ENCODE assay signal across 8 cellular contexts in the genomic region with DNA sequence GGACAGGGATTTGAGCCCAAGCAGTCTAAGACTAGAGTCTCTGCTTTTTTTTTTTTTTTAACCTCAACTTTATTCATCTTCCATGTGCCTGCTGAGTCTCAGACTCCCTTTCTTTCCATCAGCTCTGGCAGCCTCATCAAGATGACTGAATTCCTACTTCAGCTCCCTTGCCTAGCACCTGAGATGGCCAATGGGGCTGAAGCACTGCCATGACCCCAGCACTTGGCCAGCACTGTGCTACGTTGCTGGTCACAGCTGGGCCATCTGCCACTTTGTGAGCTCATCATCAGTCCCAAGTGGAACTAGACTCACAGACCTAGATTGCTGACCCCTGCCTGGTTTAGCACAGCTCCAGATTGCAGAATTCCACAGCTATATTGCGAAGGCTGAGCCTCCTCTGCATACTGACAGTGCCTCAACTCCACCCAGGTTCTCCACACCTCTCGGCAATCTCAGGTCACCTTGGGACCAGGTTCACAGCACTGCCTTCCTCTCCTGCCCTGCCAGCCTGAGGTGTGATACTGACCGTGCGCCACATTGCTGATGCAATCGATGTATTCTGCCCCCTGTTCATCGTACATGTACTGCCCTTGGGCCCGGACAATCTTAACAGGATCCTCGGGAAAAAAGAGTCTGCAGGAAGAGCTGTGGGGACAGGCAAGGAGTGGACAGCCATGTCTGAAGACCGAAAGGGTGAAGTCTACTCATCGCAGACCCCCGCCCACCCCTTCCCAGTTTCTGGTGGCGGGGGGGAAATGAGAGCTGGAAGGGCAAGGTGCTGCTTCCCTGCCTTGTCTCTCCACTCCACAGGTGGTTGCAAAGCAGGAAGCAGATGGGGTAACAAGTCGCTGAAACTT. TPM values are rescaled to one million over a fixed set of nuclear protein-coding genes. Genes with fewer than 3 reads are reported as not detected.
A peak's percentile ranks its signal among the peaks of the same experiment; 100 is the strongest.
DNase-seq lines count a peak whose midpoint lies in the region; ATAC-seq and TF ChIP-seq lines count a peak whose summit lies in the region.

No MANE protein-coding gene starts in this region.

- H3K79me2 ChIP-seq in Karpas-422 (ENCODE audit: low read length): peaks cover 34% of the 10 kb centered on the region

- H3K4me2 ChIP-seq in Karpas-422 (ENCODE audit: low read depth, low read length, poor library complexity, severe bottlenecking): peak overlapping the region; percentile 85

- TF ChIP-seq CTCF in dorsolateral prefrontal cortex (IDR thresholded peaks at IDR 0.05 in 54 of 56, conservative IDR thresholded peaks at IDR 0.05 in 2 of 56; ENCODE audit: low read depth in 1 of 56, partially characterized antibody in 56 of 56) (no peak), GM10266 (IDR thresholded peaks at IDR 0.05; ENCODE audit: control insufficient read depth, insufficient read depth, low read depth, missing control alignments) (no peak)

- ATAC-seq in GM19324 (IDR thresholded peaks at IDR 0.05; ENCODE audit: low FRiP score, unreplicated experiment): no peak

- peaks cover 33% of the 10 kb centered on the region for H3K36me3 ChIP-seq in Karpas-422 (ENCODE audit: insufficient read depth, low read length)
- H3K36me3 ChIP-seq in muscle layer of colon (ENCODE audit: insufficient read depth, low read length): peaks cover 34% of the 10 kb centered on the region

- peaks cover 39% of the 10 kb centered on the region for H3K4me1 ChIP-seq in Karpas-422 (ENCODE audit: low read length)
- peaks cover 24% of the 10 kb centered on the region for H3K4me1 ChIP-seq in muscle layer of colon (ENCODE audit: insufficient read depth, low read length)

- no peaks in the 10 kb centered on the region for H3K9me2 ChIP-seq in Karpas-422 (replicated peaks; ENCODE audit: insufficient read depth, low read length)

- peak; percentile 58 for DNase-seq in AG08396 (ENCODE audit: low spot score)
- no peak for DNase-seq in Karpas-422
- peak in 2 of 10 donors; percentile 48 to 50 for DNase-seq in dorsolateral prefrontal cortex
- no peak for DNase-seq in NCI-H345 (lab: John Stamatoyannopoulos, UW)
- no peak for DNase-seq in GM10266 (ENCODE audit: extremely low spot score)
- no peak for DNase-seq in NCI-H510A (lab: John Stamatoyannopoulos, UW)

- H4K20me1 ChIP-seq in Karpas-422 (ENCODE audit: insufficient read depth, low read depth, low read length): peaks cover 20% of the 10 kb centered on the region

- intact Hi-C loops in dorsolateral prefrontal cortex (cut with DNase I): loop anchor here in 1 of 2 donors (10.0 kb wide), 1 partner anchor 794 kb away; the partner anchor contains the start of gene ZNF879

- no peaks in the 10 kb centered on the region for H3K9me3 ChIP-seq in Karpas-422 (ENCODE audit: low read length)
- no peaks in the 10 kb centered on the region for H3K9me3 ChIP-seq in muscle layer of colon (ENCODE audit: low read length)

- peak overlapping the region; percentile 79; the same call in 1 of the 2 replicates for H3K27ac ChIP-seq in Karpas-422 (ENCODE audit: low read length)
- peak overlapping the region in 23 of 59 donors; percentile 5 to 99 (median 96) for H3K27ac ChIP-seq in dorsolateral prefrontal cortex
- H3K27ac ChIP-seq in muscle layer of colon (ENCODE audit: low read depth, low read length): peak overlapping the region; percentile 97

- H3K4me3 ChIP-seq in Karpas-422 (ENCODE audit: low read length) (peak overlapping the region; percentile 98), dorsolateral prefrontal cortex (peak overlapping the region; percentile 44 to 97 (median 90)), muscle layer of colon (ENCODE audit: low read depth in 1 of 2, low read length in 2 of 2) (peak overlapping the region; percentile 86 to 99)

- no peak overlapping the region for H2AFZ ChIP-seq in Karpas-422 (ENCODE audit: low read length)

- H3K27me3 ChIP-seq in Karpas-422 (ENCODE audit: low read length): no peaks in the 10 kb centered on the region
- H3K27me3 ChIP-seq in dorsolateral prefrontal cortex: no peaks in the 10 kb centered on the region
- no peaks in the 10 kb centered on the region for H3K27me3 ChIP-seq in muscle layer of colon (ENCODE audit: control insufficient read depth in 1 of 2, insufficient read depth in 2 of 2, low read length in 2 of 2)

- H3K9ac ChIP-seq in Karpas-422 (ENCODE audit: low read length) (peak overlapping the region; percentile 99), muscle layer of colon (ENCODE audit: low read length) (peak overlapping the region; percentile 85)

RNA-seq across cellular contexts. Expression of gene PHYKPL, which starts 1.5 kb away (rescaled TPM):
- total RNA-seq in Karpas-422 (2014; rRNA removed; shearing (Covaris generic); ENCODE audit: low replicate concordance): 116 and 118 TPM in 2 replicates
- 100 to 1,000 TPM in 2 of 120 experiments, 10 to 100 TPM in 118; 36.8 to 114 (median 63.2) TPM for total RNA-seq in dorsolateral prefrontal cortex

RNA-seq across cellular contexts. Expression of gene HNRNPAB, which starts 26.8 kb away (rescaled TPM):
- total RNA-seq in Karpas-422 (2014; rRNA removed; shearing (Covaris generic); ENCODE audit: low replicate concordance): 75.7 and 136 TPM in 2 replicates
- 10 to 100 TPM; 27.5 to 66.1 (median 44.7) TPM for total RNA-seq in dorsolateral prefrontal cortex

RNA-seq across cellular contexts. Expression of gene GMCL2, which starts 43.9 kb away (rescaled TPM):
- not detected in 2 replicates for total RNA-seq in Karpas-422 (2014; rRNA removed; shearing (Covaris generic); ENCODE audit: low replicate concordance)
- total RNA-seq in dorsolateral prefrontal cortex: under 1 TPM in 5 of 120 experiments, not detected in 115; 0.12 to 0.21 (median 0.16) TPM
